In the genomic region with DNA sequence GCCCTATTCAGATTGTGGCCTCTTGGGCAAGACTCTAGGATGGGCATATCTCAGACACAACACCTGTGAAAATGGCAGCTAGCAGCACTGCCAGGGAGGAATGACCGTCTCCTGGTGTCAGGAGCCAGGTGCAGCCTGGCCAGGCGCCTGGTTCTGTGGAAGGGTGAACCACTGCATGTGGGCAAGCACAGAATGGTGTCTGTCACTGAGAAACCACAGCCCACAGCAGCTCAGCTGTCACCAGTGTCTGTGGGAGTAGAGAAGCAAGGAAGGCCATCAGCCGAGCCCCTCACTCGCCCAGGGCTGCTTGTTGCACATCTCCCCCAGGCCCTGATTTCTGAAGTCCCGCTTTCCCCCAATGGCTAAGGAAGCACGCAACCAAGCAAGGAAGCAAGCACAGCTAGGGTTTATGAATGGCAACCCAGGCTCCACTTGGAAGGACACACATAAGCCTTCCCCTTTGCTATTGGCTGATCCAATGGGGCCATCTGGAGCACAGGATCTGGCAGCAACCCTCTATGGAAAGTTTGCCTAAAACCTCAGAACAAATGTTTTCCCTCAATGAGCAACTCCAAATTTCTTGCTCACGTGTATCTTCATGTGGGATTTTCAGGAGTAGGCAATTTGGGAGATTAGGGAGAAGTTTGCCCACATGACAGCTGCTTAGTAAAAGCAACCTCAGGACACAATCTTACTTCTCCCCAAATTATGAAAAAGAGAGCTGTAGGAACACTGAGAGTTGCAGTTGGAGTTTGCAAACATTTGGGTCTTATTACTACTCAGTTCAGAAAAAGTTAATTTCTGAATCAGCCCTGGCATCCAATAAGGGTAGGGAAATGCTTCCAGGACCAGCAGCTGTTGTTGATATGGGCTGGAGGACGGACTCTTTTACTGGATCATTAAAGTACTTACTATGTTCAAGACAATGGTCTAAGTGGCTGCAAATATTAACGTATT, we compare ENCODE assay signal across 1 cellular context.
TF ChIP-seq lines count a peak whose summit lies in the region.

No MANE protein-coding gene starts in this region.

TF ChIP-seq in SK-N-SH treated with all-trans-retinoic acid at 6 μM for 48 hours, 23 proteins besides CTCF, POLR2A, EP300 and RAD21 (continued from another document):
- no peak for TF ChIP-seq TCF4 (CRISPR knock-in tag; IDR thresholded peaks at IDR 0.05; ENCODE audit: borderline replicate concordance)
- TF ChIP-seq ZFP3 (CRISPR knock-in tag; IDR thresholded peaks at IDR 0.05), result no peak
- TF ChIP-seq POU6F1 (CRISPR knock-in tag; IDR thresholded peaks at IDR 0.05; ENCODE audit: borderline replicate concordance, low read depth), result no peak
- no peak for TF ChIP-seq CSDC2 (CRISPR knock-in tag; IDR thresholded peaks at IDR 0.05)
- no peak for TF ChIP-seq OSR1 (CRISPR knock-in tag; IDR thresholded peaks at IDR 0.05)
- TF ChIP-seq TOX (CRISPR knock-in tag; IDR thresholded peaks at IDR 0.05; ENCODE audit: borderline replicate concordance), result no peak
- no peak for TF ChIP-seq ZFP30 (CRISPR knock-in tag; IDR thresholded peaks at IDR 0.05)
TF ChIP-seq in SK-N-SH treated with all-trans-retinoic acid at 6 μM for 48 hours: peak in this region for 0.
